ENCODE assay signal across 1 cellular context in genomic region chr3:107240183-107241091, GRCh38.
TF ChIP-seq lines count a peak whose summit lies in the region.

No MANE protein-coding gene starts in this region.

TF ChIP-seq in K562, 482 proteins besides CTCF, POLR2A, EP300 and RAD21 (continued from another document and continues in another):
- TF ChIP-seq E2F6 (IDR thresholded peaks at IDR 0.05; ENCODE audit: borderline replicate concordance in 1 of 2, extremely low read depth in 1 of 2, insufficient read depth in 1 of 2, insufficient read length in 1 of 2, low read depth in 1 of 2, low read length in 1 of 2, poor library complexity in 1 of 2, severe bottlenecking in 1 of 2) (peak; percentile 49 to 84), PHF20 (IDR thresholded peaks at IDR 0.05; ENCODE audit: partially characterized antibody) (no peak), U2AF1 (optimal IDR thresholded peaks at IDR 0.05; ENCODE audit: low read depth, low read length) (no peak), ZNF785 (CRISPR knock-in tag; IDR thresholded peaks at IDR 0.05) (no peak), AFF1 (IDR thresholded peaks at IDR 0.05; ENCODE audit: low read depth in 1 of 2, partially characterized antibody in 2 of 2) (no peak), SP1 (CRISPR knock-in tag; IDR thresholded peaks at IDR 0.05) (no peak), ZNF41 (CRISPR knock-in tag; conservative IDR thresholded peaks at IDR 0.05) (no peak), MLLT1 (IDR thresholded peaks at IDR 0.05) (no peak), ZNF584 (CRISPR knock-in tag; IDR thresholded peaks at IDR 0.05; ENCODE audit: low read depth) (no peak), POLR2AphosphoS2 (IDR thresholded peaks at IDR 0.05; ENCODE audit: low read length) (no peak), ETV1 (tag; conservative IDR thresholded peaks at IDR 0.05; ENCODE audit: low read depth) (no peak), EGR1 (conservative IDR thresholded peaks at IDR 0.05) (0 out of 2 replicates have a peak, but pooled peaks have one; percentile 10), TFE3 (CRISPR knock-in tag; IDR thresholded peaks at IDR 0.05) (peak; percentile 52), CXXC5 (CRISPR knock-in tag; IDR thresholded peaks at IDR 0.05) (peak; percentile 75), ZNF143 (CRISPR knock-in tag; IDR thresholded peaks at IDR 0.05) (no peak), RUNX1 (IDR thresholded peaks at IDR 0.05; ENCODE audit: low read depth) (no peak), PRDM10 (IDR thresholded peaks at IDR 0.05; ENCODE audit: partially characterized antibody) (peak; percentile 38), TBP (optimal IDR thresholded peaks at IDR 0.05; ENCODE audit: low read depth, low read length) (no peak), ZNF263 (CRISPR knock-in tag; IDR thresholded peaks at IDR 0.05; ENCODE audit: borderline replicate concordance) (no peak), HNRNPH1 (optimal IDR thresholded peaks at IDR 0.05; ENCODE audit: low read depth, low read length) (no peak), MBD1 (CRISPR knock-in tag; IDR thresholded peaks at IDR 0.05) (no peak), NFRKB (IDR thresholded peaks at IDR 0.05; ENCODE audit: low read depth) (no peak), TFAM (CRISPR knock-in tag; conservative IDR thresholded peaks at IDR 0.05) (no peak), HLTF (IDR thresholded peaks at IDR 0.05) (no peak), ZBTB33 (CRISPR knock-in tag; IDR thresholded peaks at IDR 0.05) (no peak), RBBP5 (IDR thresholded peaks at IDR 0.05; ENCODE audit: borderline replicate concordance, insufficient read depth, low read length, poor library complexity, severe bottlenecking) (no peak), ZNF217 (CRISPR knock-in tag; IDR thresholded peaks at IDR 0.05) (no peak), IRF1 (CRISPR knock-in tag; IDR thresholded peaks at IDR 0.05; ENCODE audit: borderline replicate concordance) (no peak), RBFOX2 (IDR thresholded peaks at IDR 0.05; ENCODE audit: low read depth, low read length) (0 out of 2 replicates have a peak, but pooled peaks have one; percentile 32), ATF1 (CRISPR knock-in tag; IDR thresholded peaks at IDR 0.05) (no peak), ATF1 (tag; IDR thresholded peaks at IDR 0.05) (no peak), RREB1 (CRISPR knock-in tag; IDR thresholded peaks at IDR 0.05) (no peak), DPF2 (IDR thresholded peaks at IDR 0.05) (no peak), CBFA2T3 (IDR thresholded peaks at IDR 0.05) (no peak), MAZ (CRISPR knock-in tag; conservative IDR thresholded peaks at IDR 0.05 in 1 of 2, IDR thresholded peaks at IDR 0.05 in 1 of 2) (no peak; a peak in 1 of 4 replicates), NFATC3 (IDR thresholded peaks at IDR 0.05) (no peak), MBD2 (IDR thresholded peaks at IDR 0.05; ENCODE audit: borderline replicate concordance, low read depth) (no peak), NRF1 (conservative IDR thresholded peaks at IDR 0.05 in 1 of 2, IDR thresholded peaks at IDR 0.05 in 1 of 2) (peak; percentile 95)
